Comparison of ENCODE assay signal across 13 cellular contexts in genomic region chr12:80627773-80628172, GRCh38.
DNase-seq lines count a peak whose midpoint lies in the region; ATAC-seq and TF ChIP-seq lines count a peak whose summit lies in the region.
"Had no signal": no experiment of that assay in that cellular context is flagged by ENCODE, and none has a peak within 500 bp of the region (broad histone marks: within the 10 kb centered on the region; RNA-seq: fewer than 3 reads in every experiment).

No MANE protein-coding gene starts in this region.

- DNase-seq in COLO829 (ENCODE audit: low spot score) (peak; percentile 22), RPMI7951 (ENCODE audit: low read depth) (peak; percentile 3), fibroblast of mammary gland (ENCODE audit: low read depth) (peak; percentile 98), osteoblast (ENCODE audit: insufficient read length, low spot score, missing footprints) (peak; percentile 52), middle frontal gyrus (ENCODE audit: extremely low spot score, low spot score) (no peak), left colon (no peak)
- no peak for DNase-seq in stimulated activated CD8-positive, alpha-beta memory T cell treated with anti-CD3 and anti-CD28 coated beads, Interleukin-4, amount 100 ng/mL, for 48 hours
- DNase-seq: activated effector memory CD4-positive, alpha-beta T cell treated with Interleukin-2 at 50 U/mL for 16 hours; CD4-positive, alpha-beta T cell; cerebellar nuclear complex; hippocampal formation; stimulated activated naive CD8-positive, alpha-beta T cell treated with anti-CD3 and anti-CD28 coated beads, Interleukin-15, Interleukin-2, amounts not matched to agents 100 U/mL and 50 U/mL, for 24 hours had no signal

- intact Hi-C loops in left colon (cut with DNase I, micrococcal nuclease) = no loop called here

- H3K4me3 ChIP-seq in fibroblast of mammary gland (ENCODE audit: control insufficient read depth, low read depth, low read length) = no peak overlapping the region
- no peak overlapping the region for H3K4me3 ChIP-seq in osteoblast (ENCODE audit: insufficient read depth, low read length)

- no peaks in the 10 kb centered on the region for H4K20me1 ChIP-seq in osteoblast (ENCODE audit: insufficient read depth, low read length)

- H3K27ac ChIP-seq in osteoblast (ENCODE audit: low read depth, low read length) = peak overlapping the region; percentile 87

- H3K4me2 ChIP-seq in osteoblast (ENCODE audit: insufficient read depth, low read length) = no peak overlapping the region

- no peaks in the 10 kb centered on the region for H3K79me2 ChIP-seq in osteoblast (ENCODE audit: insufficient read depth, low read length)

- peaks cover 18% of the 10 kb centered on the region for H3K4me1 ChIP-seq in osteoblast (ENCODE audit: insufficient read depth, low read length)

- H2AFZ ChIP-seq in osteoblast (ENCODE audit: low read length) = no peak overlapping the region

- H3K9me3 ChIP-seq in osteoblast (ENCODE audit: low read depth, low read length) = no peaks in the 10 kb centered on the region

- no peaks in the 10 kb centered on the region for H3K27me3 ChIP-seq in osteoblast (ENCODE audit: insufficient read depth, low read length)

- H3K36me3 ChIP-seq in osteoblast (ENCODE audit: insufficient read depth, low read length) = no peaks in the 10 kb centered on the region

- ATAC-seq in GM21515 (IDR thresholded peaks at IDR 0.05; ENCODE audit: unreplicated experiment) = no peak
- ATAC-seq in left colon = no peak
- ATAC-seq: stimulated activated naive CD8-positive, alpha-beta T cell treated with anti-CD3 and anti-CD28 coated beads, Interleukin-15, Interleukin-2, amounts not matched to agents 100 U/mL and 50 U/mL, for 24 hours had no signal

- no peak for TF ChIP-seq CTCF in fibroblast of mammary gland (conservative IDR thresholded peaks at IDR 0.05; ENCODE audit: control insufficient read depth, insufficient read depth, low read depth, low read length)
- no peak for TF ChIP-seq CTCF in osteoblast (IDR thresholded peaks at IDR 0.05; ENCODE audit: extremely low read depth, low read depth, low read length)

Comparison
In these comparisons a context has a peak if more than half of its experiments do, and no peak if none do; other contexts are left out.
1. DNase-seq: peak in COLO829 (single experiment), RPMI7951 (single experiment), fibroblast of mammary gland (single experiment) and osteoblast (single experiment); none in middle frontal gyrus (single experiment), stimulated activated CD8-positive, alpha-beta memory T cell treated with anti-CD3 and anti-CD28 coated beads, Interleukin-4, amount 100 ng/mL, for 48 hours (single experiment) and left colon (0 of 2).